In genomic region chr14:100078997-100079561, GRCh38 we compare ENCODE assay signal across 8 cellular contexts. TPM values are rescaled to one million over a fixed set of nuclear protein-coding genes. Genes with fewer than 3 reads are reported as not detected.
DNase-seq lines count a peak whose midpoint lies in the region; ATAC-seq and TF ChIP-seq lines count a peak whose summit lies in the region.

No MANE protein-coding gene starts in this region.

- H3K4me3 ChIP-seq in BE2C (ENCODE audit: low read depth, low read length) (no peak overlapping the region), esophagus (ENCODE audit: low read depth in 1 of 2, low read length in 2 of 2) (no peak overlapping the region)

- ATAC-seq in GM21737 (IDR thresholded peaks at IDR 0.05; ENCODE audit: unreplicated experiment) (peak; percentile 65), HG03280 (IDR thresholded peaks at IDR 0.05; ENCODE audit: unreplicated experiment) (no peak)

- H3K9me3 ChIP-seq in BE2C = no peaks in the 10 kb centered on the region
- H3K9me3 ChIP-seq in esophagus (ENCODE audit: control insufficient read depth in 2 of 2, insufficient read depth in 1 of 2, low read depth in 1 of 2, low read length in 1 of 2) = no peaks in the 10 kb centered on the region

- 60 to 68% methylated on average over 8 of the region's 8 CpGs for WGBS in esophagus, 2 donors

- H3K4me1 ChIP-seq in BE2C = peaks cover 14% of the 10 kb centered on the region
- peaks cover 0 to 6% of the 10 kb centered on the region in 2 donors for H3K4me1 ChIP-seq in esophagus (ENCODE audit: control insufficient read depth in 2 of 2, insufficient read depth in 2 of 2, low read length in 1 of 2)

- no peak for TF ChIP-seq CTCF in BE2C (IDR thresholded peaks at IDR 0.05; ENCODE audit: low read depth, low read length)

- DNase-seq in BE2C = peak; percentile 44
- DNase-seq in NCI-H1694 treated with DMSO at 0.1 percent for 48 hours (lab: John Stamatoyannopoulos, UW) = peak; percentile 97
- DNase-seq in activated CD8-positive, alpha-beta memory T cell treated with anti-CD3 and anti-CD28 coated beads, Interleukin-2, amount 50 U/mL, for 1 hour (ENCODE audit: extremely low read depth) = peak; percentile 78
- peak; percentile 76 for DNase-seq in stimulated activated CD4-positive, alpha-beta T cell treated with anti-CD3 and anti-CD28 coated beads, Interleukin-1b, Interleukin-23, amount 100 ng/mL, for 48 hours
- no peak for DNase-seq in DMS153 treated with DMSO at 0.1 percent for 48 hours (lab: John Stamatoyannopoulos, UW; ENCODE audit: unreplicated experiment)

- peak overlapping the region; percentile 16 to 17 for H3K27ac ChIP-seq in esophagus (ENCODE audit: low read depth in 2 of 2, low read length in 1 of 2)

- H3K36me3 ChIP-seq in BE2C = no peaks in the 10 kb centered on the region; the same call in 1 of the 2 replicates
- H3K36me3 ChIP-seq in esophagus (ENCODE audit: control insufficient read depth in 2 of 2, insufficient read depth in 2 of 2, low read length in 1 of 2) = peaks cover 0 to 3% of the 10 kb centered on the region in 2 donors

- H3K27me3 ChIP-seq in BE2C (no peaks in the 10 kb centered on the region), esophagus (ENCODE audit: control insufficient read depth in 1 of 2, insufficient read depth in 2 of 2, low read length in 2 of 2) (no peaks in the 10 kb centered on the region)

RNA-seq across cellular contexts. Expression of gene EVL, which starts 13.9 kb away (rescaled TPM):
- polyA plus RNA-seq in BE2C (2012; ENCODE audit: insufficient read depth, insufficient read length, low read depth) = 190 TPM
- polyA plus RNA-seq in esophagus = 10 to 100 TPM; 25.3 to 41.9 TPM
